27 cellular contexts compared by ENCODE assay signal in genomic region chr20:33459599-33459998, GRCh38.
"Had no signal": no experiment of that assay in that cellular context is flagged by ENCODE, and none has a peak within 500 bp of the region (broad histone marks: within the 10 kb centered on the region; RNA-seq: fewer than 3 reads in every experiment).

No MANE protein-coding gene starts in this region.

- H3K9me3 ChIP-seq: ascending aorta, breast epithelium, colonic mucosa, esophagus squamous epithelium had no signal

- H3K4me1 Mint-ChIP-seq: activated CD4-positive, alpha-beta memory T cell treated with anti-CD3 and anti-CD28 coated beads, Interleukin-2, amount 10 ng/mL, durations not matched to agents 7 days and 5 days; activated CD4-positive, alpha-beta T cell treated with anti-CD3 and anti-CD28 coated beads for 36 hours had no signal

- H3K36me3 ChIP-seq: ascending aorta, breast epithelium, cardiac muscle cell, colonic mucosa, esophagus squamous epithelium had no signal

- H3K27me3 ChIP-seq: ascending aorta, breast epithelium, cardiac muscle cell, colonic mucosa, esophagus squamous epithelium had no signal

- H3K27ac Mint-ChIP-seq: activated CD4-positive, alpha-beta memory T cell treated with anti-CD3 and anti-CD28 coated beads, Interleukin-2, amount 10 ng/mL, durations not matched to agents 7 days and 5 days; activated CD4-positive, alpha-beta T cell treated with anti-CD3 and anti-CD28 coated beads for 36 hours; activated CD4-positive, alpha-beta T cell treated with anti-CD3 and anti-CD28 coated beads, Interleukin-2, amount 10 ng/mL, durations not matched to agents 24 days and 14 days; activated naive CD4-positive, alpha-beta T cell treated with anti-CD3 and anti-CD28 coated beads, Interleukin-2, amount 10 ng/mL, durations not matched to agents 7 days and 5 days; activated naive CD8-positive, alpha-beta T cell treated with anti-CD3 and anti-CD28 coated beads, Interleukin-2, amount 10 ng/mL, durations not matched to agents 7 days and 5 days; activated T-cell treated with anti-CD3 and anti-CD28 coated beads, Interleukin-2, amount 50 U/mL, for 24 hours; activated T-helper 1 cell treated with anti-CD3 and anti-CD28 coated beads, Interleukin-12 subunit alpha, Interleukin-12 subunit beta, Interleukin-2, Interleukin-4 antibody, amounts not matched to agents 30 ng/mL and 10 ng/mL and 1 ng/mL, durations not matched to agents 14 hours and 24 hours and 36 hours; activated T-helper 2 cell treated with anti-CD3 and anti-CD28 coated beads, Interferon-gamma antibody, Interleukin-2, Interleukin-4, amounts not matched to agents 10 μg/mL and 5 μg/mL and 100 μg/mL, durations not matched to agents 14 hours and 24 hours and 36 hours; T-cell; T-helper 1 cell treated with Interleukin-12 subunit alpha and Interleukin-12 subunit beta and Interleukin-4 antibody, amounts not matched to agents 30 μg/mL and 1 μg/mL, for 36 hours; T-helper 2 cell treated with Interferon-gamma antibody and Interleukin-4, amounts not matched to agents 5 μg/mL and 100 μg/mL, for 36 hours had no signal

- H3K4me3 Mint-ChIP-seq: activated CD4-positive, alpha-beta memory T cell treated with anti-CD3 and anti-CD28 coated beads, Interleukin-2, amount 10 ng/mL, durations not matched to agents 7 days and 5 days; activated CD4-positive, alpha-beta T cell treated with anti-CD3 and anti-CD28 coated beads for 36 hours; activated CD4-positive, alpha-beta T cell treated with anti-CD3 and anti-CD28 coated beads, Interleukin-2, amount 10 ng/mL, durations not matched to agents 24 days and 14 days; activated naive CD4-positive, alpha-beta T cell treated with anti-CD3 and anti-CD28 coated beads, Interleukin-2, amount 10 ng/mL, durations not matched to agents 7 days and 5 days; activated naive CD8-positive, alpha-beta T cell treated with anti-CD3 and anti-CD28 coated beads, Interleukin-2, amount 10 ng/mL, durations not matched to agents 7 days and 5 days; activated T-cell treated with anti-CD3 and anti-CD28 coated beads, Interleukin-2, amount 50 U/mL, for 24 hours; activated T-helper 1 cell treated with anti-CD3 and anti-CD28 coated beads, Interleukin-12 subunit alpha, Interleukin-12 subunit beta, Interleukin-2, Interleukin-4 antibody, amounts not matched to agents 30 ng/mL and 10 ng/mL and 1 ng/mL, durations not matched to agents 14 hours and 24 hours and 36 hours; brain; T-cell; T-helper 1 cell treated with Interleukin-12 subunit alpha and Interleukin-12 subunit beta and Interleukin-4 antibody, amounts not matched to agents 30 μg/mL and 1 μg/mL, for 36 hours; T-helper 2 cell treated with Interferon-gamma antibody and Interleukin-4, amounts not matched to agents 5 μg/mL and 100 μg/mL, for 36 hours had no signal

- H3K4me3 ChIP-seq: ascending aorta, breast epithelium, cardiac muscle cell, colonic mucosa, esophagus squamous epithelium had no signal

- ATAC-seq: activated CD4-positive, alpha-beta T cell treated with anti-CD3 and anti-CD28 coated beads for 36 hours; T-cell had no signal

- H3K36me3 Mint-ChIP-seq: activated naive CD4-positive, alpha-beta T cell treated with anti-CD3 and anti-CD28 coated beads, Interleukin-2, amount 10 ng/mL, durations not matched to agents 7 days and 5 days; activated naive CD8-positive, alpha-beta T cell treated with anti-CD3 and anti-CD28 coated beads, Interleukin-2, amount 10 ng/mL, durations not matched to agents 7 days and 5 days; brain; T-cell had no signal

- H3K27me3 Mint-ChIP-seq: activated CD4-positive, alpha-beta memory T cell treated with anti-CD3 and anti-CD28 coated beads, Interleukin-2, amount 10 ng/mL, durations not matched to agents 7 days and 5 days; activated CD4-positive, alpha-beta T cell treated with anti-CD3 and anti-CD28 coated beads for 36 hours; activated CD4-positive, alpha-beta T cell treated with anti-CD3 and anti-CD28 coated beads, Interleukin-2, amount 10 ng/mL, durations not matched to agents 24 days and 14 days; activated T-cell treated with anti-CD3 and anti-CD28 coated beads, Interleukin-2, amount 50 U/mL, for 24 hours; T-cell had no signal

- DNase-seq: activated CD4-positive, alpha-beta memory T cell treated with anti-CD3 and anti-CD28 coated beads, Interleukin-2, amount 10 ng/mL, durations not matched to agents 7 days and 5 days; activated CD4-positive, alpha-beta T cell treated with anti-CD3 and anti-CD28 coated beads for 36 hours; activated CD4-positive, alpha-beta T cell treated with anti-CD3 and anti-CD28 coated beads, Interleukin-2, amount 10 ng/mL, durations not matched to agents 24 days and 14 days; activated CD4-positive, CD25-positive, alpha-beta regulatory T cell; activated CD4-positive, CD25-positive, alpha-beta regulatory T cell treated with anti-CD3 and anti-CD28 coated beads, Interleukin-2, amount 50 U/mL, for 72 hours; activated CD8-positive, alpha-beta memory T cell treated with anti-CD3 and anti-CD28 coated beads, Interleukin-2, amount 50 U/mL, for 48 hours; activated effector memory CD4-positive, alpha-beta T cell treated with anti-CD3 and anti-CD28 coated beads, Interleukin-2, amount 50 U/mL, for 16 hours; activated naive CD4-positive, alpha-beta T cell treated with anti-CD3 and anti-CD28 coated beads, Interleukin-2, amount 10 ng/mL, durations not matched to agents 7 days and 5 days; activated naive CD8-positive, alpha-beta T cell treated with anti-CD3 and anti-CD28 coated beads, Interleukin-2, amount 10 ng/mL, durations not matched to agents 7 days and 5 days; activated T-cell treated with anti-CD3 and anti-CD28 coated beads for 4 hours; activated T-cell treated with anti-CD3 and anti-CD28 coated beads, Interleukin-2, amount 50 U/mL, for 24 hours; central memory CD4-positive, alpha-beta T cell; cerebellar nuclear complex; colonic mucosa; effector CD8-positive, alpha-beta T cell; esophagus squamous epithelium; SW 1271; T-cell had no signal

- H3K27ac ChIP-seq: ascending aorta, breast epithelium, cardiac muscle cell, colonic mucosa, epithelial cell of prostate, esophagus squamous epithelium had no signal

- H3K9me3 Mint-ChIP-seq: activated CD4-positive, alpha-beta memory T cell treated with anti-CD3 and anti-CD28 coated beads, Interleukin-2, amount 10 ng/mL, durations not matched to agents 7 days and 5 days; activated CD4-positive, alpha-beta T cell treated with anti-CD3 and anti-CD28 coated beads, Interleukin-2, amount 10 ng/mL, durations not matched to agents 24 days and 14 days; activated naive CD4-positive, alpha-beta T cell treated with anti-CD3 and anti-CD28 coated beads, Interleukin-2, amount 10 ng/mL, durations not matched to agents 7 days and 5 days; activated naive CD8-positive, alpha-beta T cell treated with anti-CD3 and anti-CD28 coated beads, Interleukin-2, amount 10 ng/mL, durations not matched to agents 7 days and 5 days; activated T-cell treated with anti-CD3 and anti-CD28 coated beads, Interleukin-2, amount 50 U/mL, for 24 hours; activated T-helper 1 cell treated with anti-CD3 and anti-CD28 coated beads, Interleukin-12 subunit alpha, Interleukin-12 subunit beta, Interleukin-2, Interleukin-4 antibody, amounts not matched to agents 30 ng/mL and 10 ng/mL and 1 ng/mL, durations not matched to agents 14 hours and 24 hours and 36 hours; activated T-helper 2 cell treated with anti-CD3 and anti-CD28 coated beads, Interferon-gamma antibody, Interleukin-2, Interleukin-4, amounts not matched to agents 10 μg/mL and 5 μg/mL and 100 μg/mL, durations not matched to agents 14 hours and 24 hours and 36 hours; brain; T-cell; T-helper 1 cell treated with Interleukin-12 subunit alpha and Interleukin-12 subunit beta and Interleukin-4 antibody, amounts not matched to agents 30 μg/mL and 1 μg/mL, for 36 hours; T-helper 2 cell treated with Interferon-gamma antibody and Interleukin-4, amounts not matched to agents 5 μg/mL and 100 μg/mL, for 36 hours had no signal

- H3K4me1 ChIP-seq: breast epithelium, colonic mucosa, esophagus squamous epithelium had no signal
